13 cellular contexts compared by ENCODE assay signal in genomic region chrX:101219840-101220191, GRCh38. TPM values are rescaled to one million over a fixed set of nuclear protein-coding genes. Genes with fewer than 3 reads are reported as not detected.
DNase-seq lines count a peak whose midpoint lies in the region; ATAC-seq and TF ChIP-seq lines count a peak whose summit lies in the region.
"Had no signal": no experiment of that assay in that cellular context is flagged by ENCODE, and none has a peak within 500 bp of the region (broad histone marks: within the 10 kb centered on the region; RNA-seq: fewer than 3 reads in every experiment).

No MANE protein-coding gene starts in this region.

- no peaks in the 10 kb centered on the region for H3K36me3 Mint-ChIP-seq in brain
- H3K36me3 Mint-ChIP-seq: stimulated activated effector memory CD8-positive, alpha-beta T cell treated with anti-CD3 and anti-CD28 coated beads, Interleukin-12 subunit alpha, Interleukin-12 subunit beta, amount 100 ng/mL, for 72 hours had no signal

- peak; percentile 51 for DNase-seq in AG10803 (ENCODE audit: low read depth)
- peak; percentile 58 for DNase-seq in HCEC 1CT
- no peak for DNase-seq in mucosa of gallbladder (ENCODE audit: low spot score)
- DNase-seq in SHP77 treated with DMSO at 0.1 percent for 48 hours (lab: John Stamatoyannopoulos, UW): no peak
- no peak for DNase-seq in ecto neural progenitor cell (ENCODE audit: low spot score)
- DNase-seq: left cardiac atrium; NK-92 treated with Interleukin-12 subunit alpha and Interleukin-12 subunit beta, amount 100 ng/mL, for 24 hours; right cardiac atrium had no signal

- peaks cover 21% of the 10 kb centered on the region for H3K4me1 ChIP-seq in mesodermal cell (ENCODE audit: control insufficient read depth, insufficient read depth, low read length, poor library complexity, severe bottlenecking)

- H3K4me1 Mint-ChIP-seq in brain: peaks cover 31% of the 10 kb centered on the region
- H3K4me1 Mint-ChIP-seq: stimulated activated effector memory CD8-positive, alpha-beta T cell treated with anti-CD3 and anti-CD28 coated beads, Interleukin-12 subunit alpha, Interleukin-12 subunit beta, amount 100 ng/mL, for 72 hours had no signal

- H3K4me3 ChIP-seq in AG10803 (ENCODE audit: low read length): peak overlapping the region; percentile 22
- no peak overlapping the region for H3K4me3 ChIP-seq in mesodermal cell (ENCODE audit: extremely low read depth, insufficient read depth, low read length, poor library complexity, severe bottlenecking)

- no peaks in the 10 kb centered on the region for H3K9me3 ChIP-seq in mesodermal cell (ENCODE audit: control insufficient read depth, low read length)

- no peak for ATAC-seq in GM18868 (IDR thresholded peaks at IDR 0.05; ENCODE audit: unreplicated experiment)
- ATAC-seq: right cardiac atrium; stimulated activated effector memory CD8-positive, alpha-beta T cell treated with anti-CD3 and anti-CD28 coated beads, Interleukin-12 subunit alpha, Interleukin-12 subunit beta, amount 100 ng/mL, for 72 hours had no signal

- peak overlapping the region; percentile 12 to 94 (median 83) for H3K27ac Mint-ChIP-seq in brain
- H3K27ac Mint-ChIP-seq: stimulated activated effector memory CD8-positive, alpha-beta T cell treated with anti-CD3 and anti-CD28 coated beads, Interleukin-12 subunit alpha, Interleukin-12 subunit beta, amount 100 ng/mL, for 72 hours; T-helper 2 cell treated with Interferon-gamma antibody and Interleukin-4, amounts not matched to agents 5 μg/mL and 100 μg/mL, for 36 hours had no signal

- peak overlapping the region; percentile 66 to 79 (median 76) for H3K4me3 Mint-ChIP-seq in brain
- H3K4me3 Mint-ChIP-seq: stimulated activated effector memory CD8-positive, alpha-beta T cell treated with anti-CD3 and anti-CD28 coated beads, Interleukin-12 subunit alpha, Interleukin-12 subunit beta, amount 100 ng/mL, for 72 hours; T-helper 2 cell treated with Interferon-gamma antibody and Interleukin-4, amounts not matched to agents 5 μg/mL and 100 μg/mL, for 36 hours had no signal

- H3K36me3 ChIP-seq in mesodermal cell (ENCODE audit: control insufficient read depth, insufficient read depth, low read length): no peaks in the 10 kb centered on the region

- peak overlapping the region; percentile 85 for H3K27ac ChIP-seq in mesodermal cell (ENCODE audit: low read depth, low read length, severe bottlenecking)

- WGBS in mesodermal cell (ENCODE audit: insufficient coverage in 2 of 2), 2 experiments: 40 to 44% methylated on average over 3 to 6 of the region's 6 CpGs

- no peak for TF ChIP-seq CTCF in AG10803 (conservative IDR thresholded peaks at IDR 0.05; ENCODE audit: low read length)
- TF ChIP-seq CTCF in brain (conservative IDR thresholded peaks at IDR 0.05): no peak

- H3K27me3 Mint-ChIP-seq in brain: no peaks in the 10 kb centered on the region

- H3K9me3 Mint-ChIP-seq in brain: peaks cover 0 to 4% (median 0%) of the 10 kb centered on the region in 5 experiments
- H3K9me3 Mint-ChIP-seq: stimulated activated effector memory CD8-positive, alpha-beta T cell treated with anti-CD3 and anti-CD28 coated beads, Interleukin-12 subunit alpha, Interleukin-12 subunit beta, amount 100 ng/mL, for 72 hours; T-helper 2 cell treated with Interferon-gamma antibody and Interleukin-4, amounts not matched to agents 5 μg/mL and 100 μg/mL, for 36 hours had no signal

RNA-seq across cellular contexts. Expression of gene DRP2, which starts 0.2 kb away (rescaled TPM):
- 0.92 TPM for polyA plus RNA-seq in brain (ENCODE audit: insufficient read depth, low read depth, low replicate concordance)
- 6.4 TPM for polyA plus RNA-seq in mesodermal cell (2013, experiment 1 of 2)
- 4.8 TPM for polyA plus RNA-seq in mesodermal cell (2013, experiment 2 of 2)
- 0.29 TPM for total RNA-seq in mucosa of gallbladder

Comparison
In these comparisons a context has a peak if more than half of its experiments do, and no peak if none do; other contexts are left out.
1. DNase-seq: peak in AG10803 (single experiment) and HCEC 1CT (single experiment); none in mucosa of gallbladder (single experiment), SHP77 treated with DMSO at 0.1 percent for 48 hours (single experiment) and ecto neural progenitor cell (single experiment).